Comparison of ENCODE assay signal across 8 cellular contexts in the genomic region with DNA sequence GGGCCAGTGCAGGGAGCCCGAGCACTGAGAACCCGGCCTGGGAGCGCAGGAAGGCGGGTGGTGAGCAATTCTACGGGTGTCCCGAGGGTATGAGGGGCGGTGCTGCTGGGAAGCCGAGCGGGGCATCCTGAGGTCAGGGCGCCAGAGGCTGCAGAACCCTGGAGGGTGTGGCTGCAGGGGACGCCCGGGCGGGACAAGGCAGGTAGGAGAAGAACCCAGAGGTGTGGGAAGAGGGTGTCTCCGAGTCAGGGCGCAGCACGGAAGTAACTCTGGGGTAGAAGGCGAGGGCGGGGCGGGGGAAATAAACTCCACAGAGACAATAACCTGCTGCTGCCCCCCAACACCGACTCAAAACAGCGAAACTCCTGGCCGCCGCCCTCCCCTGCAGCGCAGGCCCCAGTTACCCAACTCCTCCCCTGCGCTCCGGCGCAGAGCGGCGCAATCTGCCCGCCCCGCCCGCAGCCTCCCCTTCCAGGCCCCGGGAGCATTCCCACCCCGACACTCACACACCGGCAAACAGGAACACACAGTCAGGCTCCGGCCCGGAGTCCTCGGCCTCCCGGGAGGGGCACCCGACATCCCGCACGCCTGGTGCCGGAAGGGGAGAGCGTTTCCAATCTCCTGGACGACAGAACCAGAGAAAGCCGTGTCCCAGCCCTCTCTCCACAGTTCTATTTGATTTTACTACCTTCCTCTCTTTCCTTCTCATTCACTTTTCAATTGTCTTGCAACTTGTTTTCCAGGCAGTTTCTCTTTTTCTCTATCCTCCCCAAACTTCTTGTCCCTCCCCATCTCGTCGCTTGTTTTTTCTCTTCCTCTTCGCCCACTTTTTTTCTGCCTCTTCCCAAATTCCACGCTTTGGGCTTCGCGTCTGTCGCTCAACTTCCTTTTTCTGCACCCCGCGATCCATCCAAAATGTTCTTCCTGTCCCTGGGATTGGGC. TPM values are rescaled to one million over a fixed set of nuclear protein-coding genes. Genes with fewer than 3 reads are reported as not detected.
A peak's percentile ranks its signal among the peaks of the same experiment; 100 is the strongest.
DNase-seq lines count a peak whose midpoint lies in the region; ATAC-seq, FAIRE-seq and TF ChIP-seq lines count a peak whose summit lies in the region.

No MANE protein-coding gene starts in this region.

- no peak overlapping the region for H2AK5ac ChIP-seq in mesendoderm (ENCODE audit: low read length)

- POLR2A ChIA-PET in GM12878 (lab: Charles Lee): no interaction called here

- ATAC-seq in GM12878 (no peak), body of pancreas (no peak), HG03439 (IDR thresholded peaks at IDR 0.05; ENCODE audit: unreplicated experiment) (no peak)

- BruUV-seq in GM12878 (replicated peaks; lab: Mats Ljungman, UMichigan): no TSS peak

- H3K4me1 ChIP-seq in GM12878 (ENCODE audit: control insufficient read depth, insufficient read depth, low read length): no peaks in the 10 kb centered on the region; the same call in 1 of the 2 replicates
- peaks cover 11% of the 10 kb centered on the region for H3K4me1 ChIP-seq in mesendoderm (ENCODE audit: control insufficient read depth, low read depth, low read length)
- H3K4me1 ChIP-seq in body of pancreas: peaks cover 35% of the 10 kb centered on the region

- no peak for TF ChIP-seq EP300 in GM12878 (IDR thresholded peaks at IDR 0.05; ENCODE audit: borderline replicate concordance in 1 of 2, control insufficient read depth in 1 of 2, low read depth in 2 of 2, low read length in 2 of 2)

- H3K27me3 ChIP-seq in GM12878 (replicated peaks in 1 of 2; ENCODE audit: control insufficient read depth in 2 of 2, insufficient read depth in 2 of 2, low read length in 1 of 2) (peaks cover 24 to 25% of the 10 kb centered on the region in 2 experiments), mesendoderm (ENCODE audit: insufficient read depth, low read length, poor library complexity) (peaks cover 30% of the 10 kb centered on the region), body of pancreas (peaks cover 0 to 48% of the 10 kb centered on the region in 2 donors)

- intact Hi-C loops in GM12878 (cut with micrococcal nuclease; ENCODE audit: unreplicated experiment): no loop called here
- intact Hi-C loops in body of pancreas (cut with DNase I): no loop called here

- H3K18ac ChIP-seq in mesendoderm (ENCODE audit: low read length): peak overlapping the region; percentile 25

- CTCF ChIA-PET in GM12878 (lab: Yijun Ruan, JAX): no interaction called here

- no peak overlapping the region for H3K27ac ChIP-seq in GM12878 (ENCODE audit: control insufficient read depth, insufficient read depth)
- H3K27ac ChIP-seq in mesendoderm (ENCODE audit: low read depth, low read length): no peak overlapping the region
- H3K27ac ChIP-seq in body of pancreas: no peak overlapping the region

- in situ Hi-C loops in GM12878 (cut with MboI) (no loop called here), G401 (cut with HindIII; ENCODE audit: low sequenced_read_pairs) (no loop called here)

- H3K23ac ChIP-seq in mesendoderm (ENCODE audit: low read length): peak overlapping the region; percentile 75

- H2BK5ac ChIP-seq in mesendoderm (ENCODE audit: low read length): no peak overlapping the region

- no peak overlapping the region for H2AFZ ChIP-seq in GM12878 (ENCODE audit: control insufficient read depth, low read depth, low read length)

- H2BK15ac ChIP-seq in mesendoderm (replicated peaks; ENCODE audit: low read depth): no peak overlapping the region

- H3K79me1 ChIP-seq in mesendoderm (ENCODE audit: low read length): no peaks in the 10 kb centered on the region

- WGBS in GM12878 (ENCODE audit: insufficient coverage, insufficient replicate concordance, low lambda C conversion rate, missing lambda C conversion rate): 3% methylated on average over 49 of the region's 55 CpGs
- WGBS in mesendoderm (ENCODE audit: extremely low coverage, insufficient coverage, low lambda C conversion rate): no CpG with 5 or more reads among the region's 55 CpGs
- WGBS in body of pancreas, 2 donors: 3 to 4% methylated on average over 50 to 55 of the region's 55 CpGs

- SMC1A ChIA-PET in GM12878 (lab: Charles Lee; ENCODE audit: uncharacterized antibody, unreplicated experiment): no interaction called here

- H3K4me2 ChIP-seq in GM12878 (ENCODE audit: control insufficient read depth, insufficient read depth) (peak overlapping the region; percentile 31; the same call in 1 of the 2 replicates), mesendoderm (ENCODE audit: low read length) (peak overlapping the region; percentile 48)

- H3K9ac ChIP-seq in GM12878 (ENCODE audit: control insufficient read depth, insufficient read depth, low read length) (no peak overlapping the region), mesendoderm (ENCODE audit: low read length) (peak overlapping the region; percentile 46)

- no peaks in the 10 kb centered on the region for H3K36me3 ChIP-seq in GM12878 (ENCODE audit: control insufficient read depth in 2 of 2, insufficient read depth in 2 of 2, low read length in 1 of 2)
- H3K36me3 ChIP-seq in mesendoderm (ENCODE audit: control insufficient read depth, insufficient read depth, low read length): no peaks in the 10 kb centered on the region
- H3K36me3 ChIP-seq in body of pancreas (replicated peaks in 1 of 2; ENCODE audit: insufficient read depth in 1 of 2, low read depth in 2 of 2): no peaks in the 10 kb centered on the region

- FAIRE-seq in GM12878 (lab: Jason Lieb, UNC): no peak

- no peak overlapping the region for H2BK120ac ChIP-seq in mesendoderm (ENCODE audit: low read depth, low read length)

- H4K20me1 ChIP-seq in GM12878 (ENCODE audit: control insufficient read depth, insufficient read depth): no peaks in the 10 kb centered on the region

- DNase-seq in AG20443 (ENCODE audit: low spot score): peak; percentile 52
- DNase-seq in HK-2 (ENCODE audit: unreplicated experiment): peak; percentile 15
- DNase-seq in GM12878 (ENCODE audit: low read depth, low spot score): no peak
- peak; percentile 43 for DNase-seq in mesendoderm
- no peak for DNase-seq in body of pancreas
- no peak for DNase-seq in activated effector memory CD4-positive, alpha-beta T cell treated with Interleukin-2 at 50 U/mL for 16 hours
- no peak for DNase-seq in G401 (ENCODE audit: low spot score)

- H3K4ac ChIP-seq in mesendoderm (ENCODE audit: low read depth, low read length): no peak overlapping the region

- no peak overlapping the region for H4K5ac ChIP-seq in mesendoderm (ENCODE audit: low read length)

- H3K79me2 ChIP-seq in GM12878 (ENCODE audit: control insufficient read depth, insufficient read depth, low read length) (no peaks in the 10 kb centered on the region), mesendoderm (ENCODE audit: control insufficient read depth, insufficient read depth, low read length) (no peaks in the 10 kb centered on the region)

- TF ChIP-seq CTCF in GM12878 (IDR thresholded peaks at IDR 0.05 in 2 of 3, conservative IDR thresholded peaks at IDR 0.05 in 1 of 3; ENCODE audit: control insufficient read depth in 2 of 3, extremely low read depth in 1 of 3, insufficient read depth in 1 of 3, low read depth in 3 of 3, low read length in 3 of 3) (no peak), body of pancreas (IDR thresholded peaks at IDR 0.05) (no peak)

- RAD21 ChIA-PET in GM12878 (lab: Charles Lee; ENCODE audit: unreplicated experiment): no interaction called here

- no peak overlapping the region for H3K4me3 ChIP-seq in GM12878
- peak overlapping the region; percentile 21 for H3K4me3 ChIP-seq in mesendoderm (ENCODE audit: low read length)
- H3K4me3 ChIP-seq in body of pancreas: no peak overlapping the region

- no peak for TF ChIP-seq RAD21 in GM12878 (IDR thresholded peaks at IDR 0.05; ENCODE audit: insufficient read depth, low read depth, low read length)

- peak overlapping the region; percentile 77 for H3K56ac ChIP-seq in mesendoderm (ENCODE audit: low read length)

- no peak for TF ChIP-seq POLR2A in GM12878 (IDR thresholded peaks at IDR 0.05; ENCODE audit: low read depth, low read length)
- TF ChIP-seq POLR2A in body of pancreas (IDR thresholded peaks at IDR 0.05): no peak

- H4K8ac ChIP-seq in mesendoderm (ENCODE audit: low read depth, low read length): no peak overlapping the region

- no peaks in the 10 kb centered on the region for H3K9me3 ChIP-seq in GM12878 (replicated peaks; ENCODE audit: control insufficient read depth, insufficient read depth, low read length)
- no peaks in the 10 kb centered on the region for H3K9me3 ChIP-seq in body of pancreas

RNA-seq across cellular contexts. Expression of a gene that starts 2.4 kb away (rescaled TPM):
- total RNA-seq in GM12878 (2013; cell fraction: nucleolus; rRNA removed): not detected in 2 replicates
- total RNA-seq in GM12878 (2014; rRNA removed) (not detected in 2 replicates), GM12878 (2014; rRNA removed; fragmentation: Illumina TruSeq; extraction: Trizol) (not detected in 2 replicates), GM12878 (2021) (not detected in 2 replicates), body of pancreas (not detected)
- not detected for polyA plus RNA-seq in GM12878 (2011; ENCODE audit: low read depth)
- polyA plus RNA-seq in GM12878 (2011; rRNA removed) (not detected in 2 replicates), GM12878 (2014; fragmentation: Illumina TruSeq; extraction: Trizol) (not detected in 2 replicates), GM12878 (2014; fragmentation: Nextera tagmentation; extraction: Ambion mirVana) (not detected), GM12878 (2014; rRNA removed) (not detected in 2 replicates), GM12878 (2016; fragmentation: Nextera tagmentation; extraction: Ambion mirVana) (not detected)
- not detected in 2 replicates for polyA plus RNA-seq in GM12878 (2011; cell fraction: cytosol; rRNA removed)
- not detected in 2 replicates for polyA plus RNA-seq in GM12878 (2011; cell fraction: nucleus; rRNA removed)
- 0.03 TPM in 1 of 2 replicates, not detected in the other for polyA plus RNA-seq in GM12878 (2012)
- not detected in 2 replicates for polyA minus RNA-seq in GM12878 (2011; rRNA and poly(A)+ RNA removed)
- not detected in 2 replicates for polyA minus RNA-seq in GM12878 (2011; cell fraction: cytosol; rRNA and poly(A)+ RNA removed)
- polyA minus RNA-seq in GM12878 (2011; cell fraction: nucleus; rRNA and poly(A)+ RNA removed): not detected in 2 replicates
- polyA plus RNA-seq in mesendoderm (2013, experiment 1 of 2): 0.59 TPM
- polyA plus RNA-seq in mesendoderm (2013, experiment 2 of 2): 0.62 TPM
- total RNA-seq in G401 (2014; rRNA removed; shearing (Covaris generic)): 6.2 and 8.9 TPM in 2 replicates

RNA-seq across cellular contexts. Expression of a gene that starts 31.9 kb away (rescaled TPM):
- 10.7 and 12.8 TPM in 2 replicates for total RNA-seq in GM12878 (2013; cell fraction: nucleolus; rRNA removed)
- 4.3 and 4.6 TPM in 2 replicates for total RNA-seq in GM12878 (2014; rRNA removed)
- 2.5 and 2.6 TPM in 2 replicates for total RNA-seq in GM12878 (2014; rRNA removed; fragmentation: Illumina TruSeq; extraction: Trizol)
- 6.8 and 7.5 TPM in 2 replicates for total RNA-seq in GM12878 (2021)
- polyA plus RNA-seq in GM12878 (2011; ENCODE audit: low read depth): 2.9 TPM
- 4.0 and 7.3 TPM in 2 replicates for polyA plus RNA-seq in GM12878 (2011; rRNA removed)
- polyA plus RNA-seq in GM12878 (2011; cell fraction: cytosol; rRNA removed): 5.6 TPM in 2 replicates
- 12.1 and 12.9 TPM in 2 replicates for polyA plus RNA-seq in GM12878 (2011; cell fraction: nucleus; rRNA removed)
- polyA plus RNA-seq in GM12878 (2012): 3.5 and 4.4 TPM in 2 replicates
- 3.9 and 4.5 TPM in 2 replicates for polyA plus RNA-seq in GM12878 (2014; fragmentation: Illumina TruSeq; extraction: Trizol)
- under 1 TPM; 0.49 to 0.52 TPM for polyA plus RNA-seq in GM12878 (2014; fragmentation: Nextera tagmentation; extraction: Ambion mirVana)
- 4.5 and 5.0 TPM in 2 replicates for polyA plus RNA-seq in GM12878 (2014; rRNA removed)
- polyA plus RNA-seq in GM12878 (2016; fragmentation: Nextera tagmentation; extraction: Ambion mirVana): 1 to 10 TPM; 4.0 to 5.4 TPM
- 9.3 and 14.3 TPM in 2 replicates for polyA minus RNA-seq in GM12878 (2011; rRNA and poly(A)+ RNA removed)
- 2.1 and 3.3 TPM in 2 replicates for polyA minus RNA-seq in GM12878 (2011; cell fraction: cytosol; rRNA and poly(A)+ RNA removed)
- polyA minus RNA-seq in GM12878 (2011; cell fraction: nucleus; rRNA and poly(A)+ RNA removed): 6.9 and 10.5 TPM in 2 replicates
- polyA plus RNA-seq in mesendoderm (2013, experiment 1 of 2): 7.6 TPM
- 7.6 TPM for polyA plus RNA-seq in mesendoderm (2013, experiment 2 of 2)
- total RNA-seq in body of pancreas: 10 to 100 TPM; 12.7 to 35.3 TPM
- total RNA-seq in G401 (2014; rRNA removed; shearing (Covaris generic)): 18.4 and 21.6 TPM in 2 replicates

Comparison
In these comparisons a context has a peak if more than half of its experiments do, and no peak if none do; other contexts are left out.
1. DNase-seq: peak in AG20443 (single experiment), HK-2 (single experiment) and mesendoderm (single experiment); none in GM12878 (single experiment), body of pancreas (0 of 4), activated effector memory CD4-positive, alpha-beta T cell treated with Interleukin-2 at 50 U/mL for 16 hours (single experiment) and G401 (single experiment).